ENCODE assay signal across 30 cellular contexts in the genomic region with DNA sequence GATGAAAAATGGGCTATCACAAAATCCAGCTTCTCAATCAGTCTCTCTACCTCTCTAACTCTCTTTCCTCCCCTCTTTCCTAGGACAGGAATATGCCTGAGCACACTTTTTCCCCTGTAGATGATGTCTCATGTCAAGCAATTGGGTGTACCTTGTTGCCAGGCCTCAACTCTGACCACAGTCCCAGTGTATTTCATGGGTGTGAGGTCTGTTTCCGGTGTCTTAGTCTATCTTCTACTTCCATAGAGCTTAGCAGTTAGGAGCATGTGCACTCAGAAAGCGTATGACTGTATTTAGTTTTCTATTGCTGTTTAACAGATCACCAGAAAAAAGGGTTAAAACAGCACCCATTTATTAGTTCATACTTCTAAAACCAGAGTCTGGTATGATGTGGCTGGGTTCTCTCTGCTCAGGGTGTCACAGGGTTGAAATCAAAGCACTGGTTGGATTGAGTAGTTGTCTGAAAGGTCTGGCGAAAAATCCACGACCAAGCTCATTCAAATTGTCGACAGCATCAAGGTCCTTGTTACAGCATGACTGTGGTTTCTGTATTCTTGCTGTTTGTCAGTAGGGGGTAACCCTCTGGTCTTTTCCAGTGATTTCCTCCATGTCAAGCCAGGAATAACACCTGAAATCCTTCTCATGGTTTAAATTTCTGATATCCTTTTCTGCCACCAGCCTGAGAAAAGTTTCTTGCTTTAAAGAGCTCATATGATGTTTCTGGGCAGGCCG.
DNase-seq lines count a peak whose midpoint lies in the region; ATAC-seq and TF ChIP-seq lines count a peak whose summit lies in the region.
"Had no signal": no experiment of that assay in that cellular context is flagged by ENCODE, and none has a peak within 500 bp of the region (broad histone marks: within the 10 kb centered on the region; RNA-seq: fewer than 3 reads in every experiment).

No MANE protein-coding gene starts in this region.

- H3K27me3 ChIP-seq in brain microvascular endothelial cell (replicated peaks) (no peaks in the 10 kb centered on the region), neuronal stem cell (ENCODE audit: control insufficient read depth in 3 of 3, insufficient read depth in 3 of 3, low read depth in 1 of 3, low read length in 3 of 3) (no peaks in the 10 kb centered on the region)
- H3K27me3 ChIP-seq: breast epithelium, heart right ventricle, upper lobe of left lung had no signal

- TF ChIP-seq CTCF in GM12865 (IDR thresholded peaks at IDR 0.05; ENCODE audit: insufficient read depth, low read depth, low read length, missing control alignments) (no peak), brain microvascular endothelial cell (IDR thresholded peaks at IDR 0.05; ENCODE audit: low read depth, low read length, missing control alignments) (no peak), GM10266 (IDR thresholded peaks at IDR 0.05; ENCODE audit: control insufficient read depth, insufficient read depth, low read depth, missing control alignments) (no peak)

- H3K27ac ChIP-seq in brain microvascular endothelial cell (no peak overlapping the region), neuronal stem cell (replicated peaks; ENCODE audit: low read length) (no peak overlapping the region)
- H3K27ac ChIP-seq: breast epithelium, heart right ventricle, prostate gland, upper lobe of left lung had no signal

- in situ Hi-C loops in brain microvascular endothelial cell (cut with HindIII; ENCODE audit: low pct_ligation_motif_present, low sequenced_read_pairs), result no loop called here

- no peak overlapping the region for H3K4me2 ChIP-seq in neuronal stem cell (ENCODE audit: insufficient read depth, low read length, poor library complexity, severe bottlenecking)

- intact Hi-C loops in posterior cingulate gyrus (cut with DNase I), result no loop called here

- H2AK5ac ChIP-seq in neuronal stem cell (ENCODE audit: low read depth, low read length), result no peak overlapping the region

- H3K4me1 ChIP-seq in neuronal stem cell (ENCODE audit: control insufficient read depth in 2 of 2, insufficient read depth in 1 of 2, low read depth in 1 of 2, low read length in 2 of 2), result peaks cover 0 to 4% of the 10 kb centered on the region in 2 donors
- H3K4me1 ChIP-seq: breast epithelium, prostate gland had no signal

- no peak overlapping the region for H4K91ac ChIP-seq in neuronal stem cell (ENCODE audit: low read depth, low read length, poor library complexity)

- no peak overlapping the region for H4K8ac ChIP-seq in neuronal stem cell (ENCODE audit: low read depth, low read length)

- H3K9ac ChIP-seq in neuronal stem cell (ENCODE audit: low read depth, low read length, poor library complexity), result no peak overlapping the region

- no peak overlapping the region for H3K14ac ChIP-seq in neuronal stem cell (ENCODE audit: low read length)

- H3K4me3 ChIP-seq in GM12865 (ENCODE audit: low read depth, low read length), result no peak overlapping the region
- no peak overlapping the region for H3K4me3 ChIP-seq in brain microvascular endothelial cell (ENCODE audit: low read depth, low read length)
- H3K4me3 ChIP-seq in neuronal stem cell (ENCODE audit: low read length in 2 of 2), result no peak overlapping the region
- H3K4me3 ChIP-seq: breast epithelium, heart right ventricle, prostate gland, upper lobe of left lung had no signal

- no peak overlapping the region for H2BK120ac ChIP-seq in neuronal stem cell (ENCODE audit: low read depth, low read length)

- ATAC-seq in GM19324 (IDR thresholded peaks at IDR 0.05; ENCODE audit: low FRiP score, unreplicated experiment), result no peak
- no peak for ATAC-seq in GM19023 (IDR thresholded peaks at IDR 0.05; ENCODE audit: unreplicated experiment)
- ATAC-seq: activated CD8-positive, alpha-beta memory T cell treated with anti-CD3 and anti-CD28 coated beads, Interleukin-2, amount 10 ng/mL, durations not matched to agents 7 days and 5 days; HCT116; heart right ventricle; stimulated activated memory B cell treated with anti-CD40 and anti-IgM and Interleukin-4, amounts not matched to agents 10 μg/mL and 1 μg/mL and 100 μg/mL, for 72 hours had no signal

- H2AFZ ChIP-seq in neuronal stem cell (ENCODE audit: low read length), result peak overlapping the region; percentile 15

- no peak overlapping the region for H3K23ac ChIP-seq in neuronal stem cell (ENCODE audit: low read depth, low read length, poor library complexity)

- no peak overlapping the region for H2BK15ac ChIP-seq in neuronal stem cell (ENCODE audit: low read length)

- DNase-seq in GM12865 (ENCODE audit: low read depth) (peak; percentile 1), NCI-H2227 treated with DMSO at 0.1 percent for 48 hours (lab: John Stamatoyannopoulos, UW) (peak; percentile 37), brain microvascular endothelial cell (peak; percentile 25), neuronal stem cell (ENCODE audit: low spot score) (no peak), GM10266 (ENCODE audit: extremely low spot score) (no peak), posterior cingulate gyrus (no peak)
- DNase-seq: activated CD4-positive, alpha-beta T cell treated with anti-CD3 and anti-CD28 coated beads, Interleukin-2, amount 10 ng/mL, durations not matched to agents 7 days and 5 days; activated CD8-positive, alpha-beta memory T cell treated with anti-CD3 and anti-CD28 coated beads, Interleukin-2, amount 10 ng/mL, durations not matched to agents 7 days and 5 days; activated T-cell treated with anti-CD3 and anti-CD28 coated beads, Interleukin-2, amount 50 U/mL, for 48 hours; CD8-positive, alpha-beta memory T cell; foreskin melanocyte; GF-D8; heart right ventricle; IMR-90; kidney glomerular epithelial cell; midbrain; naive B cell; NCI-H1092 treated with DMSO at 0.1 percent for 48 hours; NCI-H1694 treated with DMSO at 0.1 percent for 48 hours; NCI-H2171; NCI-H510A treated with DMSO at 0.1 percent for 48 hours; nucleus accumbens; T1000; upper lobe of left lung had no signal

- no peak overlapping the region for H2BK12ac ChIP-seq in neuronal stem cell (ENCODE audit: low read length)

- H3K79me1 ChIP-seq in neuronal stem cell (ENCODE audit: low read depth, low read length), result no peaks in the 10 kb centered on the region

- no peak overlapping the region for H3K18ac ChIP-seq in neuronal stem cell (ENCODE audit: low read length)

- H3K36me3 ChIP-seq in brain microvascular endothelial cell (replicated peaks), result no peaks in the 10 kb centered on the region
- no peaks in the 10 kb centered on the region for H3K36me3 ChIP-seq in neuronal stem cell (replicated peaks in 1 of 2; ENCODE audit: control insufficient read depth in 2 of 2, insufficient read depth in 2 of 2, low read length in 2 of 2)
- H3K36me3 ChIP-seq: breast epithelium, heart right ventricle, prostate gland, upper lobe of left lung had no signal

- no CpG with 5 or more reads among the region's 6 CpGs for WGBS in neuronal stem cell (ENCODE audit: extremely low coverage in 2 of 2, insufficient read length in 2 of 2, insufficient replicate concordance in 1 of 2), 2 donors

- H3K9me3 ChIP-seq in neuronal stem cell (replicated peaks in 1 of 2; ENCODE audit: control insufficient read depth in 2 of 2, insufficient read depth in 1 of 2, low read depth in 1 of 2, low read length in 2 of 2), result no peaks in the 10 kb centered on the region
- H3K9me3 ChIP-seq: breast epithelium, heart right ventricle, prostate gland, upper lobe of left lung had no signal

- no peak overlapping the region for H2BK5ac ChIP-seq in neuronal stem cell (ENCODE audit: low read length)

- H3K4ac ChIP-seq in neuronal stem cell (ENCODE audit: low read length), result no peak overlapping the region

Comparison
In these comparisons a context has a peak if more than half of its experiments do, and no peak if none do; other contexts are left out.
1. DNase-seq: peak in GM12865 (single experiment), NCI-H2227 treated with DMSO at 0.1 percent for 48 hours (single experiment) and brain microvascular endothelial cell (single experiment); none in neuronal stem cell (single experiment), GM10266 (single experiment) and posterior cingulate gyrus (0 of 10).